In genomic region chr4:110733901-110734300, GRCh38 we compare ENCODE assay signal across 21 cellular contexts.
DNase-seq lines count a peak whose midpoint lies in the region; ATAC-seq and TF ChIP-seq lines count a peak whose summit lies in the region.
"Had no signal": no experiment of that assay in that cellular context is flagged by ENCODE, and none has a peak within 500 bp of the region (broad histone marks: within the 10 kb centered on the region; RNA-seq: fewer than 3 reads in every experiment).

No MANE protein-coding gene starts in this region.

- peak; percentile 2 for DNase-seq in EH (ENCODE audit: low read depth)
- DNase-seq in HT1080 (ENCODE audit: low read depth), result peak; percentile 43
- no peak for DNase-seq in RWPE2 (ENCODE audit: low spot score)
- peak; percentile 8 for DNase-seq in myocyte (ENCODE audit: low read depth)
- DNase-seq in activated gamma-delta T cell treated with Interleukin-2 at 50 U/mL for 16 hours, result no peak
- DNase-seq: H7, IMR-90, MG63, NCI-H1092, NCI-H1436 treated with DMSO at 0.1 percent for 48 hours, NCI-H1930, NCI-H510A, NCI-H748 treated with DMSO at 0.1 percent for 48 hours, T-helper 1 cell had no signal

- no peak for TF ChIP-seq CTCF in RWPE2 (IDR thresholded peaks at IDR 0.05; ENCODE audit: poor library complexity, severe bottlenecking)

- H3K27me3 Mint-ChIP-seq in stimulated activated memory B cell treated with anti-CD40 and anti-IgM and Interleukin-4, amounts not matched to agents 10 μg/mL and 1 μg/mL and 100 μg/mL, for 72 hours, result no peaks in the 10 kb centered on the region

- H3K36me3 ChIP-seq in RWPE2 (ENCODE audit: low read depth), result no peaks in the 10 kb centered on the region
- H3K36me3 ChIP-seq: MG63 had no signal

- H3K4me1 ChIP-seq in RWPE2 (ENCODE audit: insufficient read depth, poor library complexity, severe bottlenecking), result no peaks in the 10 kb centered on the region

- H3K27ac ChIP-seq in RWPE2 (ENCODE audit: poor library complexity, severe bottlenecking), result no peak overlapping the region
- H3K27ac ChIP-seq: C4-2B, KMS-11 had no signal

- no peaks in the 10 kb centered on the region for H3K4me1 Mint-ChIP-seq in stimulated activated memory B cell treated with anti-CD40 and anti-IgM and Interleukin-4, amounts not matched to agents 10 μg/mL and 1 μg/mL and 100 μg/mL, for 72 hours

- no peaks in the 10 kb centered on the region for H3K27me3 ChIP-seq in RWPE2 (ENCODE audit: insufficient read depth, poor library complexity, severe bottlenecking)
- H3K27me3 ChIP-seq: MG63 had no signal

- peak; percentile 41; the same call in 2 of the 3 replicates for ATAC-seq in RWPE2 (ENCODE audit: low read depth)
- ATAC-seq in GM21360 (IDR thresholded peaks at IDR 0.05; ENCODE audit: unreplicated experiment), result no peak
- no peak for ATAC-seq in HG02759 (IDR thresholded peaks at IDR 0.05; ENCODE audit: unreplicated experiment)
- ATAC-seq in stimulated activated memory B cell treated with anti-CD40 and anti-IgM and Interleukin-4, amounts not matched to agents 10 μg/mL and 1 μg/mL and 100 μg/mL, for 72 hours, result no peak
- ATAC-seq: Panc1, SK-N-SH treated with all-trans-retinoic acid at 6 μM for 48 hours had no signal

- H3K4me3 ChIP-seq in RWPE2 (ENCODE audit: severe bottlenecking), result no peak overlapping the region
- H3K4me3 ChIP-seq: MG63 had no signal

- no peaks in the 10 kb centered on the region for H3K9me3 Mint-ChIP-seq in stimulated activated memory B cell treated with anti-CD40 and anti-IgM and Interleukin-4, amounts not matched to agents 10 μg/mL and 1 μg/mL and 100 μg/mL, for 72 hours

- no peaks in the 10 kb centered on the region for H3K9me3 ChIP-seq in RWPE2 (ENCODE audit: severe bottlenecking)
- H3K9me3 ChIP-seq: MG63 had no signal

- H3K36me3 Mint-ChIP-seq in stimulated activated memory B cell treated with anti-CD40 and anti-IgM and Interleukin-4, amounts not matched to agents 10 μg/mL and 1 μg/mL and 100 μg/mL, for 72 hours, result no peaks in the 10 kb centered on the region

- H3K4me3 Mint-ChIP-seq in stimulated activated memory B cell treated with anti-CD40 and anti-IgM and Interleukin-4, amounts not matched to agents 10 μg/mL and 1 μg/mL and 100 μg/mL, for 72 hours, result no peak overlapping the region

- no peak overlapping the region for H3K27ac Mint-ChIP-seq in stimulated activated memory B cell treated with anti-CD40 and anti-IgM and Interleukin-4, amounts not matched to agents 10 μg/mL and 1 μg/mL and 100 μg/mL, for 72 hours

Comparison
In these comparisons a context has a peak if more than half of its experiments do, and no peak if none do; other contexts are left out.
1. DNase-seq: peak in EH (single experiment), HT1080 (single experiment) and myocyte (single experiment); none in RWPE2 (single experiment) and activated gamma-delta T cell treated with Interleukin-2 at 50 U/mL for 16 hours (single experiment).